19 cellular contexts compared by ENCODE assay signal in the genomic region with DNA sequence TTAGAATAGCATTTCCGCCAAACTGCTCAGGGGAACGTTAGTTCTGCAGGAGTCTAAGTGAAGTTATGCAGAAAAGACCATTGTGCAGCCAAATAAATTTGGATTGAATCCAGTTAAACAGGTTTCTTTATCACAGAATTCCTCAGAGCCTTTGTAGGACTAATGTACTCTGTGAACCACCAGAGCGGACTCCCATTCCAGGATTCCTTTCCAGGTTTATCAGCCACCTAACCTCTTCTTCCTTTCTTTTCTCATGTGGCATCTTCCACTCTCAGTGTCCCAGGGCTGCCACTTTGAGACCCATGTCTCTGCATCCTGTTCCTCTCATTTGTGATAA.
"Had no signal": no experiment of that assay in that cellular context is flagged by ENCODE, and none has a peak within 500 bp of the region (broad histone marks: within the 10 kb centered on the region; RNA-seq: fewer than 3 reads in every experiment).

No MANE protein-coding gene starts in this region.

- H3K27ac Mint-ChIP-seq: activated CD4-positive, alpha-beta memory T cell treated with anti-CD3 and anti-CD28 coated beads for 36 hours; activated naive CD8-positive, alpha-beta T cell treated with anti-CD3 and anti-CD28 coated beads, Interleukin-2, amount 10 ng/mL, durations not matched to agents 7 days and 5 days; activated T-helper 17 cell treated with anti-CD3 and anti-CD28 coated beads, Interleukin-2, amount 50 U/mL, for 72 hours; naive B cell; stimulated activated naive B cell treated with anti-CD40 and anti-IgM and Interleukin-4, amounts not matched to agents 10 μg/mL and 1 μg/mL and 100 μg/mL, for 72 hours had no signal

- H3K27me3 Mint-ChIP-seq: activated CD4-positive, alpha-beta memory T cell treated with anti-CD3 and anti-CD28 coated beads for 36 hours; stimulated activated naive B cell treated with anti-CD40 and anti-IgM and Interleukin-4, amounts not matched to agents 10 μg/mL and 1 μg/mL and 100 μg/mL, for 72 hours had no signal

- H3K27ac ChIP-seq: brain microvascular endothelial cell, colonic mucosa, gastroesophageal sphincter, heart left ventricle, neutrophil, thoracic aorta, upper lobe of right lung, WERI-Rb-1 had no signal

- H3K4me3 ChIP-seq: colonic mucosa, gastroesophageal sphincter, heart left ventricle, thoracic aorta, upper lobe of right lung had no signal

- H3K36me3 Mint-ChIP-seq: activated CD4-positive, alpha-beta memory T cell treated with anti-CD3 and anti-CD28 coated beads for 36 hours; activated naive CD8-positive, alpha-beta T cell treated with anti-CD3 and anti-CD28 coated beads, Interleukin-2, amount 10 ng/mL, durations not matched to agents 7 days and 5 days; naive B cell; stimulated activated naive B cell treated with anti-CD40 and anti-IgM and Interleukin-4, amounts not matched to agents 10 μg/mL and 1 μg/mL and 100 μg/mL, for 72 hours had no signal

- H3K4me1 Mint-ChIP-seq: activated naive CD8-positive, alpha-beta T cell treated with anti-CD3 and anti-CD28 coated beads, Interleukin-2, amount 10 ng/mL, durations not matched to agents 7 days and 5 days; activated T-helper 17 cell treated with anti-CD3 and anti-CD28 coated beads, Interleukin-2, amount 50 U/mL, for 72 hours; naive B cell; stimulated activated naive B cell treated with anti-CD40 and anti-IgM and Interleukin-4, amounts not matched to agents 10 μg/mL and 1 μg/mL and 100 μg/mL, for 72 hours had no signal

- H3K4me1 ChIP-seq: colonic mucosa, gastroesophageal sphincter, heart left ventricle, upper lobe of right lung had no signal

- H3K4me3 Mint-ChIP-seq: activated CD4-positive, alpha-beta memory T cell treated with anti-CD3 and anti-CD28 coated beads for 36 hours; activated naive CD8-positive, alpha-beta T cell treated with anti-CD3 and anti-CD28 coated beads, Interleukin-2, amount 10 ng/mL, durations not matched to agents 7 days and 5 days; activated T-helper 17 cell treated with anti-CD3 and anti-CD28 coated beads, Interleukin-2, amount 50 U/mL, for 72 hours; naive B cell; stimulated activated naive B cell treated with anti-CD40 and anti-IgM and Interleukin-4, amounts not matched to agents 10 μg/mL and 1 μg/mL and 100 μg/mL, for 72 hours had no signal

- H3K27me3 ChIP-seq: brain microvascular endothelial cell, colonic mucosa, neutrophil, upper lobe of right lung had no signal

- DNase-seq: activated CD4-positive, alpha-beta memory T cell treated with anti-CD3 and anti-CD28 coated beads for 36 hours; activated naive CD4-positive, alpha-beta T cell treated with Interleukin-2 at 50 U/mL for 16 hours; activated naive CD8-positive, alpha-beta T cell treated with anti-CD3 and anti-CD28 coated beads, Interleukin-2, amount 10 ng/mL, durations not matched to agents 7 days and 5 days; amygdala; brain microvascular endothelial cell; central memory CD4-positive, alpha-beta T cell; colonic mucosa; effector CD8-positive, alpha-beta T cell; heart left ventricle; left ventricle myocardium superior; naive B cell; retina; stimulated activated naive B cell treated with anti-CD40 and anti-IgM and Interleukin-4, amounts not matched to agents 10 μg/mL and 1 μg/mL and 100 μg/mL, for 72 hours; upper lobe of right lung; WERI-Rb-1 had no signal

- H3K36me3 ChIP-seq: brain microvascular endothelial cell, colonic mucosa, gastroesophageal sphincter, heart left ventricle, neutrophil, thoracic aorta, upper lobe of right lung, WERI-Rb-1 had no signal

- H3K9me3 ChIP-seq: colonic mucosa, gastroesophageal sphincter, heart left ventricle, neutrophil, thoracic aorta, upper lobe of right lung had no signal

- H3K9me3 Mint-ChIP-seq: activated CD4-positive, alpha-beta memory T cell treated with anti-CD3 and anti-CD28 coated beads for 36 hours; activated naive CD8-positive, alpha-beta T cell treated with anti-CD3 and anti-CD28 coated beads, Interleukin-2, amount 10 ng/mL, durations not matched to agents 7 days and 5 days; activated T-helper 17 cell treated with anti-CD3 and anti-CD28 coated beads, Interleukin-2, amount 50 U/mL, for 72 hours had no signal
